ENCODE assay signal across 1 cellular context in the genomic region with DNA sequence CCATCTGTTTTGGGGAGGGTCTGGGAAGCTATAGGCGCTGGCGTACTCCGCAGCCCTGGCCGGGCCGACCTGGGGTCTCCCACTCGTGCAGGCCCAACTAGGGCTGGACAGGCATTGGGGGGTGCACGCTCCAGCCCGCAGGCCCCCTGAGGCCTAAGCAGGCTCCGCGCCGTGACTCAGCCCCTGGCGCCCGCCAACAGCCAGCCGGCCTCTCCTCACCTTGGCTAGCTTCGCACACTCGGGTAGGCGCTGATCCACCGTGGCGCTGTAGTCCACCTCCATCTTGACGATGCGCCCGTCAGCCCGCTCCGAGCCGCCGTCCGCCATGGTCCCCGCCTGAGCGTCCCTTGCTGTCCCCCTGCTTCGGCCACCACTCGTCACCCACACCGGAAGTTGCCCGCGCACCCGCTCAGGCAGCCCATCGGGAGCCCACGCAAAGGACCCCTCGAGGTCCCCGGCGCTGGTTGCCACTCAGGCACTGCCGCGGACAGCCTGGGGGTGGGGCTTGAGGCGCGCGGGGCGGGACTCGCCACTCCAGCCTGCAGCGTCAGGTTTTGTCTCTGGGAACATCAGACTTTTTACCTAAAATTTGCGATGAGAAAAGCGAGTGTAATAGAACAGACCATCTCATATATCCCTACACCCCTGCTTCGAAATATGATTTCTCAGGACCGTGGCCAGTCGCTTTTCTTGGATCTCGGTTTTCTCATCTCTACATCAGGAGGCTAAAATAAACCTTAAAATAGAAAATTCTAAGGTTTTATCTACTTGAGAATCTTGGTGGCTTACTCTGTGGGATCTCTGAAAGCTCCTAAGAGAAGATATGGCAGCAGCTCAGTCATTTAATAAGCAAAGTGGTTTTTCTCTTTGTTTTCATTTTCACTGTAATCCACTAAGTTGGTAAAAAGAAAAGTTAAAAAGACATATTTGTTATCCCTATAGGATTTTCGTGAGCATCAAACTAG.
TF ChIP-seq lines count a peak whose summit lies in the region.

A gene (minus strand): TSS at position 385 of the 965 bp plus-strand sequence. CDS start 58 bp downstream, at position 327.

TF ChIP-seq in HepG2, 621 proteins besides CTCF, POLR2A, EP300 and RAD21 (continued from another document and continues in another):
- TF ChIP-seq, protein P1, sequence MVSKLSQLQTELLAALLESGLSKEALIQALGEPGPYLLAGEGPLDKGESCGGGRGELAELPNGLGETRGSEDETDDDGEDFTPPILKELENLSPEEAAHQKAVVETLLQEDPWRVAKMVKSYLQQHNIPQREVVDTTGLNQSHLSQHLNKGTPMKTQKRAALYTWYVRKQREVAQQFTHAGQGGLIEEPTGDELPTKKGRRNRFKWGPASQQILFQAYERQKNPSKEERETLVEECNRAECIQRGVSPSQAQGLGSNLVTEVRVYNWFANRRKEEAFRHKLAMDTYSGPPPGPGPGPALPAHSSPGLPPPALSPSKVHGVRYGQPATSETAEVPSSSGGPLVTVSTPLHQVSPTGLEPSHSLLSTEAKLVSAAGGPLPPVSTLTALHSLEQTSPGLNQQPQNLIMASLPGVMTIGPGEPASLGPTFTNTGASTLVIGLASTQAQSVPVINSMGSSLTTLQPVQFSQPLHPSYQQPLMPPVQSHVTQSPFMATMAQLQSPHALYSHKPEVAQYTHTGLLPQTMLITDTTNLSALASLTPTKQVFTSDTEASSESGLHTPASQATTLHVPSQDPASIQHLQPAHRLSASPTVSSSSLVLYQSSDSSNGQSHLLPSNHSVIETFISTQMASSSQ (IDR thresholded peaks at IDR 0.05; ENCODE audit: low read depth), result no peak; the same call in 1 of the 2 replicates
- TF ChIP-seq, protein P1 (CRISPR knock-in tag; IDR thresholded peaks at IDR 0.05; ENCODE audit: borderline replicate concordance), result peak; percentile 79; the same call in 1 of the 2 replicates
- TF ChIP-seq, protein P2, sequence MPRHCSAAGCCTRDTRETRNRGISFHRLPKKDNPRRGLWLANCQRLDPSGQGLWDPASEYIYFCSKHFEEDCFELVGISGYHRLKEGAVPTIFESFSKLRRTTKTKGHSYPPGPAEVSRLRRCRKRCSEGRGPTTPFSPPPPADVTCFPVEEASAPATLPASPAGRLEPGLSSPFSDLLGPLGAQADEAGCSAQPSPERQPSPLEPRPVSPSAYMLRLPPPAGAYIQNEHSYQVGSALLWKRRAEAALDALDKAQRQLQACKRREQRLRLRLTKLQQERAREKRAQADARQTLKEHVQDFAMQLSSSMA (CRISPR knock-in tag; IDR thresholded peaks at IDR 0.05), result peak; percentile 87
- no peak for TF ChIP-seq ZNF577 (CRISPR knock-in tag; IDR thresholded peaks at IDR 0.05; ENCODE audit: borderline replicate concordance, low read depth)
- peak; percentile 30; the same call in 1 of the 2 replicates for TF ChIP-seq ZNF652 (CRISPR knock-in tag; IDR thresholded peaks at IDR 0.05; ENCODE audit: borderline replicate concordance, low read depth)
- TF ChIP-seq, protein P3, sequence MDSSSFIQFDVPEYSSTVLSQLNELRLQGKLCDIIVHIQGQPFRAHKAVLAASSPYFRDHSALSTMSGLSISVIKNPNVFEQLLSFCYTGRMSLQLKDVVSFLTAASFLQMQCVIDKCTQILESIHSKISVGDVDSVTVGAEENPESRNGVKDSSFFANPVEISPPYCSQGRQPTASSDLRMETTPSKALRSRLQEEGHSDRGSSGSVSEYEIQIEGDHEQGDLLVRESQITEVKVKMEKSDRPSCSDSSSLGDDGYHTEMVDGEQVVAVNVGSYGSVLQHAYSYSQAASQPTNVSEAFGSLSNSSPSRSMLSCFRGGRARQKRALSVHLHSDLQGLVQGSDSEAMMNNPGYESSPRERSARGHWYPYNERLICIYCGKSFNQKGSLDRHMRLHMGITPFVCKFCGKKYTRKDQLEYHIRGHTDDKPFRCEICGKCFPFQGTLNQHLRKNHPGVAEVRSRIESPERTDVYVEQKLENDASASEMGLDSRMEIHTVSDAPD (CRISPR knock-in tag; IDR thresholded peaks at IDR 0.05), result 0 out of 2 replicates have a peak, but pooled peaks have one; percentile 73
- TF ChIP-seq, protein P4, sequence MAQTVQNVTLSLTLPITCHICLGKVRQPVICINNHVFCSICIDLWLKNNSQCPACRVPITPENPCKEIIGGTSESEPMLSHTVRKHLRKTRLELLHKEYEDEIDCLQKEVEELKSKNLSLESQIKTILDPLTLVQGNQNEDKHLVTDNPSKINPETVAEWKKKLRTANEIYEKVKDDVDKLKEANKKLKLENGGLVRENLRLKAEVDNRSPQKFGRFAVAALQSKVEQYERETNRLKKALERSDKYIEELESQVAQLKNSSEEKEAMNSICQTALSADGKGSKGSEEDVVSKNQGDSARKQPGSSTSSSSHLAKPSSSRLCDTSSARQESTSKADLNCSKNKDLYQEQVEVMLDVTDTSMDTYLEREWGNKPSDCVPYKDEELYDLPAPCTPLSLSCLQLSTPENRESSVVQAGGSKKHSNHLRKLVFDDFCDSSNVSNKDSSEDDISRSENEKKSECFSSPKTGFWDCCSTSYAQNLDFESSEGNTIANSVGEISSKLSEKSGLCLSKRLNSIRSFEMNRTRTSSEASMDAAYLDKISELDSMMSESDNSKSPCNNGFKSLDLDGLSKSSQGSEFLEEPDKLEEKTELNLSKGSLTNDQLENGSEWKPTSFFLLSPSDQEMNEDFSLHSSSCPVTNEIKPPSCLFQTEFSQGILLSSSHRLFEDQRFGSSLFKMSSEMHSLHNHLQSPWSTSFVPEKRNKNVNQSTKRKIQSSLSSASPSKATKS (CRISPR knock-in tag; IDR thresholded peaks at IDR 0.05), result no peak
- TF ChIP-seq ZBTB7B (CRISPR knock-in tag; IDR thresholded peaks at IDR 0.05), result peak; percentile 91
- peak; percentile 99 for TF ChIP-seq ZZZ3 (CRISPR knock-in tag; IDR thresholded peaks at IDR 0.05; ENCODE audit: borderline replicate concordance)
- TF ChIP-seq, protein P5, sequence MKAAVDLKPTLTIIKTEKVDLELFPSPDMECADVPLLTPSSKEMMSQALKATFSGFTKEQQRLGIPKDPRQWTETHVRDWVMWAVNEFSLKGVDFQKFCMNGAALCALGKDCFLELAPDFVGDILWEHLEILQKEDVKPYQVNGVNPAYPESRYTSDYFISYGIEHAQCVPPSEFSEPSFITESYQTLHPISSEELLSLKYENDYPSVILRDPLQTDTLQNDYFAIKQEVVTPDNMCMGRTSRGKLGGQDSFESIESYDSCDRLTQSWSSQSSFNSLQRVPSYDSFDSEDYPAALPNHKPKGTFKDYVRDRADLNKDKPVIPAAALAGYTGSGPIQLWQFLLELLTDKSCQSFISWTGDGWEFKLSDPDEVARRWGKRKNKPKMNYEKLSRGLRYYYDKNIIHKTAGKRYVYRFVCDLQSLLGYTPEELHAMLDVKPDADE (CRISPR knock-in tag; IDR thresholded peaks at IDR 0.05), result no peak
- TF ChIP-seq ZSCAN20 (CRISPR knock-in tag; IDR thresholded peaks at IDR 0.05; ENCODE audit: borderline replicate concordance), result 0 out of 2 replicates have a peak, but pooled peaks have one; percentile 48
- peak; percentile 96 for TF ChIP-seq THAP11 (CRISPR knock-in tag; IDR thresholded peaks at IDR 0.05)
- TF ChIP-seq SIN3B (IDR thresholded peaks at IDR 0.05; ENCODE audit: low read length), result peak; percentile 55; the same call in 1 of the 2 replicates
- no peak for TF ChIP-seq ARNT (IDR thresholded peaks at IDR 0.05)
- no peak for TF ChIP-seq TAF15 (IDR thresholded peaks at IDR 0.05; ENCODE audit: low read depth, low read length, poor library complexity, severe bottlenecking)
- no peak for TF ChIP-seq ZNF557 (CRISPR knock-in tag; IDR thresholded peaks at IDR 0.05)
- TF ChIP-seq XRCC5 (optimal IDR thresholded peaks at IDR 0.05; ENCODE audit: low read length), result peak; percentile 87
- TF ChIP-seq, protein P6, sequence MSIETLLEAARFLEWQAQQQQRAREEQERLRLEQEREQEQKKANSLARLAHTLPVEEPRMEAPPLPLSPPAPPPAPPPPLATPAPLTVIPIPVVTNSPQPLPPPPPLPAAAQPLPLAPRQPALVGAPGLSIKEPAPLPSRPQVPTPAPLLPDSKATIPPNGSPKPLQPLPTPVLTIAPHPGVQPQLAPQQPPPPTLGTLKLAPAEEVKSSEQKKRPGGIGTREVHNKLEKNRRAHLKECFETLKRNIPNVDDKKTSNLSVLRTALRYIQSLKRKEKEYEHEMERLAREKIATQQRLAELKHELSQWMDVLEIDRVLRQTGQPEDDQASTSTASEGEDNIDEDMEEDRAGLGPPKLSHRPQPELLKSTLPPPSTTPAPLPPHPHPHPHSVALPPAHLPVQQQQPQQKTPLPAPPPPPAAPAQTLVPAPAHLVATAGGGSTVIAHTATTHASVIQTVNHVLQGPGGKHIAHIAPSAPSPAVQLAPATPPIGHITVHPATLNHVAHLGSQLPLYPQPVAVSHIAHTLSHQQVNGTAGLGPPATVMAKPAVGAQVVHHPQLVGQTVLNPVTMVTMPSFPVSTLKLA (IDR thresholded peaks at IDR 0.05), result 0 out of 2 replicates have a peak, but pooled peaks have one; percentile 22
- peak; percentile 89 for TF ChIP-seq ZMYM4 (CRISPR knock-in tag; IDR thresholded peaks at IDR 0.05)
- TF ChIP-seq, protein P7, sequence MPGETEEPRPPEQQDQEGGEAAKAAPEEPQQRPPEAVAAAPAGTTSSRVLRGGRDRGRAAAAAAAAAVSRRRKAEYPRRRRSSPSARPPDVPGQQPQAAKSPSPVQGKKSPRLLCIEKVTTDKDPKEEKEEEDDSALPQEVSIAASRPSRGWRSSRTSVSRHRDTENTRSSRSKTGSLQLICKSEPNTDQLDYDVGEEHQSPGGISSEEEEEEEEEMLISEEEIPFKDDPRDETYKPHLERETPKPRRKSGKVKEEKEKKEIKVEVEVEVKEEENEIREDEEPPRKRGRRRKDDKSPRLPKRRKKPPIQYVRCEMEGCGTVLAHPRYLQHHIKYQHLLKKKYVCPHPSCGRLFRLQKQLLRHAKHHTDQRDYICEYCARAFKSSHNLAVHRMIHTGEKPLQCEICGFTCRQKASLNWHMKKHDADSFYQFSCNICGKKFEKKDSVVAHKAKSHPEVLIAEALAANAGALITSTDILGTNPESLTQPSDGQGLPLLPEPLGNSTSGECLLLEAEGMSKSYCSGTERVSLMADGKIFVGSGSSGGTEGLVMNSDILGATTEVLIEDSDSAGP (CRISPR knock-in tag; IDR thresholded peaks at IDR 0.05; ENCODE audit: borderline replicate concordance), result peak; percentile 96
- TF ChIP-seq ETV5 (CRISPR knock-in tag; IDR thresholded peaks at IDR 0.05; ENCODE audit: borderline replicate concordance), result peak; percentile 100
- no peak for TF ChIP-seq ZSCAN12 (CRISPR knock-in tag; IDR thresholded peaks at IDR 0.05)
- TF ChIP-seq, protein P8, sequence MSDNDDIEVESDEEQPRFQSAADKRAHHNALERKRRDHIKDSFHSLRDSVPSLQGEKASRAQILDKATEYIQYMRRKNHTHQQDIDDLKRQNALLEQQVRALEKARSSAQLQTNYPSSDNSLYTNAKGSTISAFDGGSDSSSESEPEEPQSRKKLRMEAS (IDR thresholded peaks at IDR 0.05), result peak; percentile 86
- TF ChIP-seq PHF8 (CRISPR knock-in tag; IDR thresholded peaks at IDR 0.05), result peak; percentile 100
- peak; percentile 91; the same call in 1 of the 2 replicates for TF ChIP-seq MTA1 (CRISPR knock-in tag; IDR thresholded peaks at IDR 0.05; ENCODE audit: borderline replicate concordance)
- no peak for TF ChIP-seq ZFP62 (CRISPR knock-in tag; IDR thresholded peaks at IDR 0.05)
- no peak for TF ChIP-seq NPAS2 (CRISPR knock-in tag; IDR thresholded peaks at IDR 0.05; ENCODE audit: borderline replicate concordance)
- peak; percentile 97 for TF ChIP-seq HDAC1 (CRISPR knock-in tag; IDR thresholded peaks at IDR 0.05)
- TF ChIP-seq ZNF121 (CRISPR knock-in tag; IDR thresholded peaks at IDR 0.05), result peak; percentile 67; the same call in 1 of the 2 replicates
- TF ChIP-seq ZNF234 (CRISPR knock-in tag; conservative IDR thresholded peaks at IDR 0.05), result peak; percentile 97
- peak; percentile 100 for TF ChIP-seq ZNF335 (CRISPR knock-in tag; IDR thresholded peaks at IDR 0.05)
- TF ChIP-seq, protein P9, sequence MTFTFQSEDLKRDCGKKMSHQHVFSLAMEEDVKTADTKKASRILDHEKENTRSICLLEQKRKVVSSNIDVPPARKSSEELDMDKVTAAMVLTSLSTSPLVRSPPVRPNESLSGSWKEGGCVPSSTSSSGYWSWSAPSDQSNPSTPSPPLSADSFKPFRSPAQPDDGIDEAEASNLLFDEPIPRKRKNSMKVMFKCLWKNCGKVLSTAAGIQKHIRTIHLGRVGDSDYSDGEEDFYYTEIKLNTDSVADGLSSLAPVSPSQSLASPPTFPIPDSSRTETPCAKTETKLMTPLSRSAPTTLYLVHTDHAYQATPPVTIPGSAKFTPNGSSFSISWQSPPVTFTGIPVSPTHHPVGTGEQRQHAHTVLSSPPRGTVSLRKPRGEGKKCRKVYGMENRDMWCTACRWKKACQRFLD (CRISPR knock-in tag; IDR thresholded peaks at IDR 0.05; ENCODE audit: borderline replicate concordance), result no peak
- TF ChIP-seq TSC22D2 (CRISPR knock-in tag; IDR thresholded peaks at IDR 0.05; ENCODE audit: borderline replicate concordance), result peak; percentile 91; the same call in 1 of the 2 replicates
- TF ChIP-seq ZNF260 (CRISPR knock-in tag; IDR thresholded peaks at IDR 0.05; ENCODE audit: borderline replicate concordance, low read depth), result no peak
- TF ChIP-seq, protein P10, sequence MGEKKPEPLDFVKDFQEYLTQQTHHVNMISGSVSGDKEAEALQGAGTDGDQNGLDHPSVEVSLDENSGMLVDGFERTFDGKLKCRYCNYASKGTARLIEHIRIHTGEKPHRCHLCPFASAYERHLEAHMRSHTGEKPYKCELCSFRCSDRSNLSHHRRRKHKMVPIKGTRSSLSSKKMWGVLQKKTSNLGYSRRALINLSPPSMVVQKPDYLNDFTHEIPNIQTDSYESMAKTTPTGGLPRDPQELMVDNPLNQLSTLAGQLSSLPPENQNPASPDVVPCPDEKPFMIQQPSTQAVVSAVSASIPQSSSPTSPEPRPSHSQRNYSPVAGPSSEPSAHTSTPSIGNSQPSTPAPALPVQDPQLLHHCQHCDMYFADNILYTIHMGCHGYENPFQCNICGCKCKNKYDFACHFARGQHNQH (CRISPR knock-in tag; IDR thresholded peaks at IDR 0.05), result peak; percentile 90
- peak; percentile 78; the same call in 1 of the 2 replicates for TF ChIP-seq MAF1 (CRISPR knock-in tag; IDR thresholded peaks at IDR 0.05; ENCODE audit: borderline replicate concordance)
- no peak for TF ChIP-seq CHD4 (IDR thresholded peaks at IDR 0.05; ENCODE audit: borderline replicate concordance, low read length)
- TF ChIP-seq, protein P11, sequence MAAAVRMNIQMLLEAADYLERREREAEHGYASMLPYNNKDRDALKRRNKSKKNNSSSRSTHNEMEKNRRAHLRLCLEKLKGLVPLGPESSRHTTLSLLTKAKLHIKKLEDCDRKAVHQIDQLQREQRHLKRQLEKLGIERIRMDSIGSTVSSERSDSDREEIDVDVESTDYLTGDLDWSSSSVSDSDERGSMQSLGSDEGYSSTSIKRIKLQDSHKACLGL (CRISPR knock-in tag; IDR thresholded peaks at IDR 0.05), result peak; percentile 90; the same call in 1 of the 2 replicates
- 0 out of 2 replicates have a peak, but pooled peaks have one; percentile 38 for TF ChIP-seq BRCA1 (CRISPR knock-in tag; IDR thresholded peaks at IDR 0.05)
- no peak for TF ChIP-seq FLYWCH1 (CRISPR knock-in tag; IDR thresholded peaks at IDR 0.05)
- TF ChIP-seq ZNF605 (CRISPR knock-in tag; IDR thresholded peaks at IDR 0.05), result peak; percentile 85; the same call in 1 of the 2 replicates
